18 cellular contexts compared by ENCODE assay signal in genomic region chr16:56420613-56421012, GRCh38. TPM values are rescaled to one million over a fixed set of nuclear protein-coding genes. Genes with fewer than 3 reads are reported as not detected.
DNase-seq lines count a peak whose midpoint lies in the region; ATAC-seq and TF ChIP-seq lines count a peak whose summit lies in the region.
"Had no signal": no experiment of that assay in that cellular context is flagged by ENCODE, and none has a peak within 500 bp of the region (broad histone marks: within the 10 kb centered on the region; RNA-seq: fewer than 3 reads in every experiment).

No MANE protein-coding gene starts in this region.

- H3K9me3 ChIP-seq in Caco-2 (no peaks in the 10 kb centered on the region), T-helper 17 cell (ENCODE audit: control insufficient read depth, low read length, poor library complexity, severe bottlenecking) (no peaks in the 10 kb centered on the region)

- H3K9me3 Mint-ChIP-seq in Caco-2 (ENCODE audit: unreplicated experiment): no peaks in the 10 kb centered on the region
- no peaks in the 10 kb centered on the region for H3K9me3 Mint-ChIP-seq in IgD-negative memory B cell
- no peaks in the 10 kb centered on the region for H3K9me3 Mint-ChIP-seq in progenitor cell of endocrine pancreas (ENCODE audit: low read depth)
- H3K9me3 Mint-ChIP-seq: CD4-positive, alpha-beta T cell; H9 had no signal

- intact Hi-C loops in Caco-2 (cut with micrococcal nuclease; ENCODE audit: unreplicated experiment): no loop called here

- H3K27me3 ChIP-seq in Caco-2 (replicated peaks; ENCODE audit: control insufficient read depth, insufficient read depth, low read length): no peaks in the 10 kb centered on the region

- CTCF ChIA-PET in Caco-2 (lab: Charles Lee): no interaction called here

- BruUV-seq in Caco-2 (replicated peaks; lab: Mats Ljungman, UMichigan): no TSS peak

- peaks cover 14% of the 10 kb centered on the region for H3K36me3 Mint-ChIP-seq in Caco-2 (ENCODE audit: insufficient read depth, unreplicated experiment)
- H3K36me3 Mint-ChIP-seq in IgD-negative memory B cell: peaks cover 9% of the 10 kb centered on the region
- no peaks in the 10 kb centered on the region for H3K36me3 Mint-ChIP-seq in T-helper 17 cell (ENCODE audit: low read depth)
- H3K36me3 Mint-ChIP-seq in progenitor cell of endocrine pancreas (ENCODE audit: insufficient read depth): no peaks in the 10 kb centered on the region

- peaks cover 12% of the 10 kb centered on the region for H3K4me1 ChIP-seq in Caco-2

- ATAC-seq in T-helper 17 cell (no peak), GM21423 (IDR thresholded peaks at IDR 0.05; ENCODE audit: unreplicated experiment) (no peak)

- H3K4me1 Mint-ChIP-seq in Caco-2 (ENCODE audit: low read depth, unreplicated experiment) (peaks cover 33% of the 10 kb centered on the region), IgD-negative memory B cell (peaks cover 41 to 46% (median 43%) of the 10 kb centered on the region in 3 donors), T-helper 17 cell (peaks cover 36% of the 10 kb centered on the region), progenitor cell of endocrine pancreas (ENCODE audit: low read depth) (peaks cover 26% of the 10 kb centered on the region)

- H3K27me3 Mint-ChIP-seq in Caco-2 (ENCODE audit: insufficient read depth, unreplicated experiment) (no peaks in the 10 kb centered on the region), IgD-negative memory B cell (peaks cover 1% of the 10 kb centered on the region), T-helper 17 cell (no peaks in the 10 kb centered on the region), progenitor cell of endocrine pancreas (no peaks in the 10 kb centered on the region)
- H3K27me3 Mint-ChIP-seq: CD4-positive, alpha-beta T cell had no signal

- H3K27ac Mint-ChIP-seq in Caco-2 (ENCODE audit: unreplicated experiment) (peak overlapping the region; percentile 21), IgD-negative memory B cell (peak overlapping the region; percentile 91 to 99 (median 96)), T-helper 17 cell (peak overlapping the region; percentile 37), progenitor cell of endocrine pancreas (peak overlapping the region; percentile 71)
- H3K27ac Mint-ChIP-seq: CD4-positive, alpha-beta T cell had no signal

- DNase-seq in Caco-2 (no peak), T-helper 17 cell (no peak), progenitor cell of endocrine pancreas (ENCODE audit: low spot score, unreplicated experiment) (no peak), HCEC 1CT (no peak), activated gamma-delta T cell (lab: John Stamatoyannopoulos, UW) (no peak), globus pallidus (ENCODE audit: low spot score) (no peak)
- DNase-seq: CD4-positive, alpha-beta T cell; EL; H9; NCI-H1092 treated with DMSO at 0.1 percent for 48 hours; NCI-H1694; NCI-H2107; NCI-H226; NK-92 treated with Interleukin-12 subunit alpha and Interleukin-12 subunit beta, amount 100 ng/mL, for 24 hours; Right ventricle myocardium superior; SK-N-SH had no signal

- H3K4me3 Mint-ChIP-seq in Caco-2 (ENCODE audit: unreplicated experiment) (no peak overlapping the region), IgD-negative memory B cell (peak overlapping the region; percentile 39 to 81 (median 60)), T-helper 17 cell (no peak overlapping the region), progenitor cell of endocrine pancreas (ENCODE audit: low read depth) (no peak overlapping the region)
- H3K4me3 Mint-ChIP-seq: H9 had no signal

- TF ChIP-seq CTCF in Caco-2 (IDR thresholded peaks at IDR 0.05; ENCODE audit: insufficient read depth in 1 of 2, low read depth in 1 of 2, low read length in 1 of 2, severe bottlenecking in 1 of 2, unreplicated experiment in 1 of 2) (no peak), progenitor cell of endocrine pancreas (IDR thresholded peaks at IDR 0.05; ENCODE audit: unreplicated experiment) (no peak)

- POLR2A ChIA-PET in Caco-2 (lab: Charles Lee): interaction anchor here (0.7 kb wide), 1 partner anchor 53 kb away, joined by 6 read pairs; no protein-coding TSS in a partner anchor

- no peaks in the 10 kb centered on the region for H3K36me3 ChIP-seq in Caco-2 (ENCODE audit: control insufficient read depth, insufficient read depth, low read length)

- no peak overlapping the region for H3K4me3 ChIP-seq in Caco-2 (ENCODE audit: low read depth, low read length)

RNA-seq across cellular contexts. Expression of gene AMFR, which starts 4.7 kb away (rescaled TPM):
- 101 and 106 TPM in 2 replicates for total RNA-seq in Caco-2 (2022)
- polyA plus RNA-seq in IgD-negative memory B cell: 58.7 TPM
- total RNA-seq in T-helper 17 cell: 100 to 1,000 TPM in 1 of 2 donors, 10 to 100 TPM in 1; 64.8 to 102 TPM
- total RNA-seq in progenitor cell of endocrine pancreas: 55.8 and 66.3 TPM in 2 replicates

RNA-seq across cellular contexts. Expression of gene NUDT21, which starts 30.5 kb away (rescaled TPM):
- total RNA-seq in Caco-2 (2022) (305 and 311 TPM in 2 replicates), T-helper 17 cell (10 to 100 TPM; 84.8 to 92.2 TPM), progenitor cell of endocrine pancreas (139 and 142 TPM in 2 replicates)
- 57.2 TPM for polyA plus RNA-seq in IgD-negative memory B cell

RNA-seq across cellular contexts. Expression of gene OGFOD1, which starts 30.7 kb away (rescaled TPM):
- 75.5 and 79.0 TPM in 2 replicates for total RNA-seq in Caco-2 (2022)
- polyA plus RNA-seq in IgD-negative memory B cell: 65.8 TPM
- 10 to 100 TPM; 19.9 to 26.1 TPM for total RNA-seq in T-helper 17 cell
- 32.0 and 33.6 TPM in 2 replicates for total RNA-seq in progenitor cell of endocrine pancreas

Comparison
In these comparisons a context has a peak if more than half of its experiments do, and no peak if none do; other contexts are left out.
1. H3K27ac Mint-ChIP-seq: peak in every context shown above with its lines; median percentile 96 in IgD-negative memory B cell; 71 in progenitor cell of endocrine pancreas; 37 in T-helper 17 cell; 21 in Caco-2.
2. H3K4me3 Mint-ChIP-seq: peak in IgD-negative memory B cell (4 of 4); none in Caco-2 (single experiment), T-helper 17 cell (single experiment) and progenitor cell of endocrine pancreas (single experiment).